In genomic region chr5:157100140-157100679, GRCh38 we compare ENCODE assay signal across 10 cellular contexts.
DNase-seq lines count a peak whose midpoint lies in the region; ATAC-seq and TF ChIP-seq lines count a peak whose summit lies in the region.
"Had no signal": no experiment of that assay in that cellular context is flagged by ENCODE, and none has a peak within 500 bp of the region (broad histone marks: within the 10 kb centered on the region; RNA-seq: fewer than 3 reads in every experiment).

No MANE protein-coding gene starts in this region.

- no peak for TF ChIP-seq CTCF in brain microvascular endothelial cell (IDR thresholded peaks at IDR 0.05; ENCODE audit: low read depth, low read length, missing control alignments)

- H3K4me3 Mint-ChIP-seq in stimulated activated naive CD8-positive, alpha-beta T cell treated with anti-CD3 and anti-CD28 coated beads, Interleukin-15, Interleukin-2, amounts not matched to agents 100 ng/mL and 50 ng/mL, for 24 hours = peak overlapping the region; percentile 54

- no peaks in the 10 kb centered on the region for H3K36me3 ChIP-seq in brain microvascular endothelial cell (replicated peaks)

- H3K4me3 ChIP-seq in brain microvascular endothelial cell (ENCODE audit: low read depth, low read length) = no peak overlapping the region
- H3K4me3 ChIP-seq: SK-N-MC had no signal

- H3K36me3 Mint-ChIP-seq in stimulated activated naive CD8-positive, alpha-beta T cell treated with anti-CD3 and anti-CD28 coated beads, Interleukin-15, Interleukin-2, amounts not matched to agents 100 ng/mL and 50 ng/mL, for 24 hours (ENCODE audit: low read depth) = peaks cover 33% of the 10 kb centered on the region

- no peaks in the 10 kb centered on the region for H3K27me3 Mint-ChIP-seq in stimulated activated naive CD8-positive, alpha-beta T cell treated with anti-CD3 and anti-CD28 coated beads, Interleukin-15, Interleukin-2, amounts not matched to agents 100 ng/mL and 50 ng/mL, for 24 hours

- no peaks in the 10 kb centered on the region for H3K27me3 ChIP-seq in brain microvascular endothelial cell (replicated peaks)

- H3K27ac ChIP-seq in brain microvascular endothelial cell = no peak overlapping the region
- H3K27ac ChIP-seq: epithelial cell of prostate, SK-N-MC had no signal

- peak overlapping the region; percentile 98 for H3K27ac Mint-ChIP-seq in stimulated activated naive CD8-positive, alpha-beta T cell treated with anti-CD3 and anti-CD28 coated beads, Interleukin-15, Interleukin-2, amounts not matched to agents 100 ng/mL and 50 ng/mL, for 24 hours

- in situ Hi-C loops in brain microvascular endothelial cell (cut with HindIII; ENCODE audit: low pct_ligation_motif_present, low sequenced_read_pairs) = no loop called here

- ATAC-seq in HG03108 (IDR thresholded peaks at IDR 0.05; ENCODE audit: unreplicated experiment) = no peak

- H3K9me3 Mint-ChIP-seq in stimulated activated naive CD8-positive, alpha-beta T cell treated with anti-CD3 and anti-CD28 coated beads, Interleukin-15, Interleukin-2, amounts not matched to agents 100 ng/mL and 50 ng/mL, for 24 hours = no peaks in the 10 kb centered on the region

- DNase-seq in activated T-cell treated with anti-CD3 and anti-CD28 coated beads for 48 hours (ENCODE audit: low read depth) = peak; percentile 27
- no peak for DNase-seq in activated T-cell treated with anti-CD3 and anti-CD28 coated beads for 4 hours
- DNase-seq in NOMO-1 treated with dmso at 0.1 percent for 144 hours (lab: John Stamatoyannopoulos, UW; ENCODE audit: unreplicated experiment) = peak; percentile 75
- DNase-seq in brain microvascular endothelial cell = peak; percentile 4
- no peak for DNase-seq in iPS-NIHi11 (ENCODE audit: low spot score)
- DNase-seq in NCI-H774 (lab: John Stamatoyannopoulos, UW) = no peak

- H3K4me1 Mint-ChIP-seq in stimulated activated naive CD8-positive, alpha-beta T cell treated with anti-CD3 and anti-CD28 coated beads, Interleukin-15, Interleukin-2, amounts not matched to agents 100 ng/mL and 50 ng/mL, for 24 hours (ENCODE audit: low read depth) = peaks cover 44% of the 10 kb centered on the region

Comparison
In these comparisons a context has a peak if more than half of its experiments do, and no peak if none do; other contexts are left out.
1. DNase-seq: peak in activated T-cell treated with anti-CD3 and anti-CD28 coated beads for 48 hours (single experiment), NOMO-1 treated with dmso at 0.1 percent for 144 hours (single experiment) and brain microvascular endothelial cell (single experiment); none in activated T-cell treated with anti-CD3 and anti-CD28 coated beads for 4 hours (single experiment), iPS-NIHi11 (single experiment) and NCI-H774 (single experiment).